9 cellular contexts compared by ENCODE assay signal in the genomic region with DNA sequence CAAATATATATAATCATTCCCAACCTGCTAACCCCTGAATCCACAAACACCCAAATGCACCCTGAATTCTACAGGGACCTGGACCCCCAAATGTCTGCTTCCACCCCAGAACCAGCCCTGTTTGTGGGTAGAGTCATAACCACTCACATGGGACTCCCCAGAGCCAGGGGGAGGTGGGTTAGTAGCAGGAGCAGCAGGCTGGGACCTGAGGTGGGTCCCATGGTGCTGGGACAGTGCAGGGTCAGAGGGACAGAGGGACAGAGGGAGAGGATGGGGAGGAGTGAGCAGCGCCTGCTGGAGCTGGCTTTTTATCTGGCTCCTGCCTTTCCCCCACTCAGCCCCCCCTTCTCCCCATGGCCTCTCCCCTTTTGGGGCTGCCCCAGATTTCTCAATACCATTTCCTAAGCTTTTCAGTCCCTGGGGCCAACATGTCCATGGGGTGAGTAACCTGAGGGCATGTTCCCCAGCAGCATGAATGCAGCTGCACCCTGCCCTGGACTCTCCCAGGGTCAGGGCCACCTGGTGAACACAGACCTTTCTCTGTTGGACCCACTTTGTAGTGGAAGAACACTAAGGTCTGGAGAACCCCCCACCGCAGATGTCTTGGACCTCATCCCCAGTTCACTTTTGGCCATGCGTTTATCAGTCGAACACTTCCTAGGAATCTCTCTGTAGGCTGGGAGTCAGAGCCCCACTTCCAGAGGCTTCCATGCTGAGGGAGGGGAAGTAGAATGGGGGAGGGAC. TPM values are rescaled to one million over a fixed set of nuclear protein-coding genes. Genes with fewer than 3 reads are reported as not detected.
A peak's percentile ranks its signal among the peaks of the same experiment; 100 is the strongest.
DNase-seq lines count a peak whose midpoint lies in the region; ATAC-seq and TF ChIP-seq lines count a peak whose summit lies in the region.
"Had no signal": no experiment of that assay in that cellular context is flagged by ENCODE, and none has a peak within 500 bp of the region (broad histone marks: within the 10 kb centered on the region; RNA-seq: fewer than 3 reads in every experiment).

C3 (minus strand) TSS at position 282 of the 744 bp plus-strand sequence; CDS start at position 221, 61 bp downstream.

- peak within 1 kb of the TSS in 51 of 59 donors; percentile 3 to 58 (median 32) for H3K4me3 ChIP-seq in dorsolateral prefrontal cortex
- peak within 1 kb of the TSS in 1 of 2 experiments; percentile 85 for H3K4me3 ChIP-seq in mesenchymal stem cell (ENCODE audit: insufficient read depth in 1 of 2, low read depth in 1 of 2, low read length in 2 of 2)
- H3K4me3 ChIP-seq in vagina: peak within 1 kb of the TSS in 1 of 2 donors; percentile 39

- no peak within 1 kb of the TSS for H2BK12ac ChIP-seq in mesenchymal stem cell (ENCODE audit: low read length in 2 of 2)

- TF ChIP-seq CTCF in dorsolateral prefrontal cortex (IDR thresholded peaks at IDR 0.05 in 54 of 56, conservative IDR thresholded peaks at IDR 0.05 in 2 of 56; ENCODE audit: low read depth in 1 of 56, partially characterized antibody in 56 of 56): no peak
- TF ChIP-seq CTCF in vagina (IDR thresholded peaks at IDR 0.05): no peak

- no peak within 1 kb of the TSS for H3K27ac Mint-ChIP-seq in activated T-cell treated with anti-CD3 and anti-CD28 coated beads, Interleukin-2, amount 50 U/mL, for 72 hours
- no peak within 1 kb of the TSS for H3K27ac Mint-ChIP-seq in activated naive CD4-positive, alpha-beta T cell treated with anti-CD3 and anti-CD28 coated beads, Interleukin-2, amount 10 ng/mL, durations not matched to agents 7 days and 5 days

- no peak within 1 kb of the TSS for H2BK15ac ChIP-seq in mesenchymal stem cell (ENCODE audit: low read depth, poor library complexity, severe bottlenecking)

- no peak within 1 kb of the TSS for H3K14ac ChIP-seq in mesenchymal stem cell (ENCODE audit: low read length in 2 of 2)

- peaks cover 3 to 5% of the 10 kb centered on the region in 2 donors for H3K9me3 Mint-ChIP-seq in activated T-cell treated with anti-CD3 and anti-CD28 coated beads, Interleukin-2, amount 50 U/mL, for 72 hours
- peaks cover 6% of the 10 kb centered on the region for H3K9me3 Mint-ChIP-seq in activated naive CD4-positive, alpha-beta T cell treated with anti-CD3 and anti-CD28 coated beads, Interleukin-2, amount 10 ng/mL, durations not matched to agents 7 days and 5 days

- peaks cover 19% of the 10 kb centered on the region for H3K4me1 ChIP-seq in mesenchymal stem cell (ENCODE audit: control insufficient read depth, insufficient read depth, low read depth, low read length)
- H3K4me1 ChIP-seq in vagina: peaks cover 18% of the 10 kb centered on the region

- H3K4me1 Mint-ChIP-seq in activated T-cell treated with anti-CD3 and anti-CD28 coated beads, Interleukin-2, amount 50 U/mL, for 72 hours (ENCODE audit: low read depth): peaks cover 26% of the 10 kb centered on the region
- peaks cover 35% of the 10 kb centered on the region for H3K4me1 Mint-ChIP-seq in activated naive CD4-positive, alpha-beta T cell treated with anti-CD3 and anti-CD28 coated beads, Interleukin-2, amount 10 ng/mL, durations not matched to agents 7 days and 5 days

- H3K4me2 ChIP-seq in mesenchymal stem cell (ENCODE audit: low read length, poor library complexity, severe bottlenecking): no peak within 1 kb of the TSS

- H3K79me1 ChIP-seq in mesenchymal stem cell (replicated peaks; ENCODE audit: low read length, poor library complexity, severe bottlenecking): no peaks in the 10 kb centered on the region

- H3K27me3 ChIP-seq in dorsolateral prefrontal cortex: peaks cover 0 to 3% (median 0%) of the 10 kb centered on the region in 45 donors
- peaks cover 0 to 6% of the 10 kb centered on the region in 2 experiments for H3K27me3 ChIP-seq in mesenchymal stem cell (ENCODE audit: control insufficient read depth in 1 of 2, insufficient read depth in 1 of 2, low read length in 2 of 2)
- no peaks in the 10 kb centered on the region for H3K27me3 ChIP-seq in vagina

- peak; percentile 22 for ATAC-seq in activated T-cell treated with anti-CD3 and anti-CD28 coated beads, Interleukin-2, amount 50 U/mL, for 72 hours (replicated peaks in 1 of 2)

- peaks cover 0 to 4% of the 10 kb centered on the region in 2 donors for H3K36me3 Mint-ChIP-seq in activated T-cell treated with anti-CD3 and anti-CD28 coated beads, Interleukin-2, amount 50 U/mL, for 72 hours (ENCODE audit: insufficient read depth in 2 of 2)
- no peaks in the 10 kb centered on the region for H3K36me3 Mint-ChIP-seq in activated naive CD4-positive, alpha-beta T cell treated with anti-CD3 and anti-CD28 coated beads, Interleukin-2, amount 10 ng/mL, durations not matched to agents 7 days and 5 days

- H4K91ac ChIP-seq in mesenchymal stem cell (ENCODE audit: low read length): no peak within 1 kb of the TSS

- H3K4ac ChIP-seq in mesenchymal stem cell (ENCODE audit: low read depth in 1 of 2, low read length in 2 of 2): no peak within 1 kb of the TSS

- no peak within 1 kb of the TSS for H2BK120ac ChIP-seq in mesenchymal stem cell (ENCODE audit: low read depth, low read length)

- no peak within 1 kb of the TSS for H3K4me3 Mint-ChIP-seq in activated T-cell treated with anti-CD3 and anti-CD28 coated beads, Interleukin-2, amount 50 U/mL, for 72 hours
- H3K4me3 Mint-ChIP-seq in activated naive CD4-positive, alpha-beta T cell treated with anti-CD3 and anti-CD28 coated beads, Interleukin-2, amount 10 ng/mL, durations not matched to agents 7 days and 5 days: no peak within 1 kb of the TSS

- intact Hi-C loops in dorsolateral prefrontal cortex (cut with DNase I): no loop called here
- intact Hi-C loops in vagina (cut with DNase I): no loop called here

- no peak within 1 kb of the TSS for H3K23ac ChIP-seq in mesenchymal stem cell (ENCODE audit: low read length in 2 of 2)

- no peak for DNase-seq in activated T-cell treated with anti-CD3 and anti-CD28 coated beads, Interleukin-2, amount 50 U/mL, for 72 hours
- DNase-seq in activated T-cell treated with anti-CD3 and anti-CD28 coated beads, Interleukin-2, amount 50 U/mL, for 1 hour: no peak
- DNase-seq in dorsolateral prefrontal cortex: no peak
- peak; percentile 50 for DNase-seq in mesenchymal stem cell
- peak in 1 of 2 donors; percentile 94 for DNase-seq in vagina (ENCODE audit: extremely low spot score in 2 of 2)
- DNase-seq in RPMI8226: no peak
- no peak for DNase-seq in NCI-H187 (lab: John Stamatoyannopoulos, UW)
- DNase-seq in activated naive CD4-positive, alpha-beta T cell treated with anti-CD3 and anti-CD28 coated beads, Interleukin-2, amount 10 ng/mL, durations not matched to agents 7 days and 5 days: no peak
- DNase-seq: WERI-Rb-1 had no signal

- peaks cover 7% of the 10 kb centered on the region for H3K27me3 Mint-ChIP-seq in activated T-cell treated with anti-CD3 and anti-CD28 coated beads, Interleukin-2, amount 50 U/mL, for 72 hours (ENCODE audit: low read depth)
- H3K27me3 Mint-ChIP-seq in activated naive CD4-positive, alpha-beta T cell treated with anti-CD3 and anti-CD28 coated beads, Interleukin-2, amount 10 ng/mL, durations not matched to agents 7 days and 5 days: peaks cover 57% of the 10 kb centered on the region

- CTCF ChIA-PET in activated naive CD4-positive, alpha-beta T cell treated with anti-CD3 and anti-CD28 coated beads, Interleukin-2, amount 10 ng/mL, durations not matched to agents 7 days and 5 days (lab: Charles Lee): no interaction called here

- no peak within 1 kb of the TSS for H4K8ac ChIP-seq in mesenchymal stem cell (ENCODE audit: low read length)

- no peak within 1 kb of the TSS for H2BK5ac ChIP-seq in mesenchymal stem cell (ENCODE audit: low read depth, low read length, poor library complexity, severe bottlenecking)

- H2AK5ac ChIP-seq in mesenchymal stem cell (ENCODE audit: low read length, severe bottlenecking): no peak within 1 kb of the TSS

- H2AFZ ChIP-seq in mesenchymal stem cell (ENCODE audit: low read depth, low read length): no peak within 1 kb of the TSS

- WGBS in mesenchymal stem cell: 97% methylated on average over 3 of the region's 4 CpGs

- H3K27ac ChIP-seq in dorsolateral prefrontal cortex (peak within 1 kb of the TSS in 9 of 59 donors; percentile 8 to 52 (median 30)), mesenchymal stem cell (ENCODE audit: low read length, poor library complexity, severe bottlenecking) (no peak within 1 kb of the TSS), vagina (peak within 1 kb of the TSS; percentile 55)
- H3K27ac ChIP-seq: WERI-Rb-1 had no signal

- H3K9me3 ChIP-seq in mesenchymal stem cell (ENCODE audit: control insufficient read depth, low read length) (no peaks in the 10 kb centered on the region), vagina (no peaks in the 10 kb centered on the region)

- peak in 1 of 2 donors; percentile 45 for TF ChIP-seq POLR2A in vagina (IDR thresholded peaks at IDR 0.05)

- H3K9ac ChIP-seq in mesenchymal stem cell (ENCODE audit: low read length): peak within 1 kb of the TSS; percentile 69

- H3K18ac ChIP-seq in mesenchymal stem cell (ENCODE audit: low read depth in 1 of 2, low read length in 2 of 2): no peak within 1 kb of the TSS

- peaks cover 3 to 19% of the 10 kb centered on the region in 2 experiments for H3K36me3 ChIP-seq in mesenchymal stem cell (ENCODE audit: control insufficient read depth in 1 of 2, insufficient read depth in 2 of 2, low read depth in 1 of 2, low read length in 2 of 2)
- H3K36me3 ChIP-seq in vagina: no peaks in the 10 kb centered on the region
- H3K36me3 ChIP-seq: WERI-Rb-1 had no signal

RNA-seq across cellular contexts. Expression of gene C3, which starts in this region (rescaled TPM):
- 1 to 10 TPM; 1.8 to 2.5 TPM for total RNA-seq in activated T-cell treated with anti-CD3 and anti-CD28 coated beads, Interleukin-2, amount 50 U/mL, for 72 hours
- total RNA-seq in dorsolateral prefrontal cortex (100 to 1,000 TPM in 92 of 120 experiments, 10 to 100 TPM in 28; 34.1 to 573 (median 145) TPM), vagina (1,239 TPM)
- 2.3 TPM for polyA plus RNA-seq in mesenchymal stem cell (2013, experiment 1 of 2)
- polyA plus RNA-seq in mesenchymal stem cell (2013, experiment 2 of 2): 2.7 TPM

Comparison
In these comparisons a context has a peak if more than half of its experiments do, and no peak if none do; other contexts are left out.
1. RNA of gene C3 (total RNA-seq): 1,239 TPM in vagina (single experiment) and 34.1 to 573 TPM in dorsolateral prefrontal cortex; 1.8 to 2.5 TPM in activated T-cell treated with anti-CD3 and anti-CD28 coated beads, Interleukin-2, amount 50 U/mL, for 72 hours; every median in the first group is over 10 times any median in the second.